Comparison of ENCODE assay signal across 9 cellular contexts in genomic region chr1:97918961-97919360, GRCh38. TPM values are rescaled to one million over a fixed set of nuclear protein-coding genes. Genes with fewer than 3 reads are reported as not detected.
DNase-seq lines count a peak whose midpoint lies in the region; ATAC-seq and TF ChIP-seq lines count a peak whose summit lies in the region.
"Had no signal": no experiment of that assay in that cellular context is flagged by ENCODE, and none has a peak within 500 bp of the region (broad histone marks: within the 10 kb centered on the region; RNA-seq: fewer than 3 reads in every experiment).

No MANE protein-coding gene starts in this region.

- H3K79me2 ChIP-seq in hepatocyte, result peaks cover 4% of the 10 kb centered on the region

- H3K9ac ChIP-seq in subcutaneous abdominal adipose tissue (ENCODE audit: low read length in 5 of 5), result peak overlapping the region in 2 of 5 donors; percentile 85 to 96

- H3K9me3 Mint-ChIP-seq in activated CD4-positive, alpha-beta T cell treated with anti-CD3 and anti-CD28 coated beads for 36 hours (ENCODE audit: low read depth), result no peaks in the 10 kb centered on the region

- H3K4me3 ChIP-seq in hepatocyte (no peak overlapping the region), subcutaneous abdominal adipose tissue (ENCODE audit: low read depth in 1 of 5, low read length in 5 of 5) (peak overlapping the region; percentile 81 to 99 (median 93))

- no peak for DNase-seq in activated CD4-positive, alpha-beta T cell treated with anti-CD3 and anti-CD28 coated beads for 36 hours
- DNase-seq in activated CD4-positive, alpha-beta T cell treated with anti-CD3 and anti-CD28 coated beads for 1 hour, result no peak
- DNase-seq in hepatocyte (ENCODE audit: low spot score) (no peak), NOMO-1 treated with DMSO at 0.1 percent for 48 hours (lab: John Stamatoyannopoulos, UW; ENCODE audit: unreplicated experiment) (no peak), cerebellar nuclear complex (lab: John Stamatoyannopoulos, UW) (no peak), NCI-H345 treated with DMSO at 0.1 percent for 48 hours (lab: John Stamatoyannopoulos, UW; ENCODE audit: unreplicated experiment) (no peak)
- DNase-seq: transverse colon had no signal

- H3K27ac ChIP-seq in VCaP (peak overlapping the region; percentile 78; the same call in 1 of the 2 replicates), hepatocyte (no peak overlapping the region), subcutaneous abdominal adipose tissue (ENCODE audit: low read depth, low read length) (peak overlapping the region; percentile 97)

- peak overlapping the region; percentile 87 for H3K4me2 ChIP-seq in hepatocyte

- H3K4me1 ChIP-seq in hepatocyte (ENCODE audit: insufficient read depth), result no peaks in the 10 kb centered on the region
- H3K4me1 ChIP-seq in subcutaneous abdominal adipose tissue (ENCODE audit: control insufficient read depth in 5 of 5, insufficient read depth in 5 of 5, low read length in 5 of 5), result peaks cover 0 to 39% (median 29%) of the 10 kb centered on the region in 5 donors

- H3K36me3 Mint-ChIP-seq in activated CD4-positive, alpha-beta T cell treated with anti-CD3 and anti-CD28 coated beads for 36 hours (ENCODE audit: low read depth), result no peaks in the 10 kb centered on the region

- 72% methylated on average over 1 of the region's 1 CpG for WGBS in hepatocyte (ENCODE audit: low lambda C conversion rate, missing lambda C conversion rate)

- H3K9me3 ChIP-seq in hepatocyte (ENCODE audit: low read depth) (no peaks in the 10 kb centered on the region), subcutaneous abdominal adipose tissue (ENCODE audit: control insufficient read depth in 5 of 5, low read length in 5 of 5) (no peaks in the 10 kb centered on the region)
- H3K9me3 ChIP-seq: transverse colon had no signal

- TF ChIP-seq CTCF in VCaP (conservative IDR thresholded peaks at IDR 0.05) (no peak), hepatocyte (IDR thresholded peaks at IDR 0.05; ENCODE audit: poor library complexity) (no peak)

- peak overlapping the region; percentile 87 for H3K4me3 Mint-ChIP-seq in activated CD4-positive, alpha-beta T cell treated with anti-CD3 and anti-CD28 coated beads for 36 hours

- no peak for ATAC-seq in activated CD4-positive, alpha-beta T cell treated with anti-CD3 and anti-CD28 coated beads for 36 hours

- H4K20me1 ChIP-seq in hepatocyte (ENCODE audit: insufficient read depth, poor library complexity, severe bottlenecking), result no peaks in the 10 kb centered on the region

- CTCF ChIA-PET in activated CD4-positive, alpha-beta T cell treated with anti-CD3 and anti-CD28 coated beads for 36 hours (lab: Charles Lee), result interaction anchor here (0.8 to 2.5 kb wide), 6 partner anchors 9 to 135 kb away, joined by 3 to 8 read pairs (median 6); no protein-coding TSS in a partner anchor

- H2AFZ ChIP-seq in hepatocyte, result no peak overlapping the region

- peak overlapping the region; percentile 63 for H3K27ac Mint-ChIP-seq in activated CD4-positive, alpha-beta T cell treated with anti-CD3 and anti-CD28 coated beads for 36 hours

- intact Hi-C loops in activated CD4-positive, alpha-beta T cell treated with anti-CD3 and anti-CD28 coated beads for 36 hours (cut with DNase I, micrococcal nuclease), result no loop called here

- H3K27me3 Mint-ChIP-seq in activated CD4-positive, alpha-beta T cell treated with anti-CD3 and anti-CD28 coated beads for 36 hours, result no peaks in the 10 kb centered on the region

- no peaks in the 10 kb centered on the region for H3K9me2 ChIP-seq in hepatocyte (replicated peaks; ENCODE audit: insufficient read depth)

- H3K4me1 Mint-ChIP-seq in activated CD4-positive, alpha-beta T cell treated with anti-CD3 and anti-CD28 coated beads for 36 hours, result peaks cover 54% of the 10 kb centered on the region

- no peaks in the 10 kb centered on the region for H3K36me3 ChIP-seq in hepatocyte (replicated peaks; ENCODE audit: insufficient read depth, low read depth)
- H3K36me3 ChIP-seq in subcutaneous abdominal adipose tissue (ENCODE audit: control insufficient read depth in 5 of 5, insufficient read depth in 5 of 5, low read length in 5 of 5), result no peaks in the 10 kb centered on the region
- H3K36me3 ChIP-seq: transverse colon had no signal

- POLR2A ChIA-PET in activated CD4-positive, alpha-beta T cell treated with anti-CD3 and anti-CD28 coated beads for 36 hours (lab: Charles Lee), result no interaction called here

- H3K27me3 ChIP-seq in hepatocyte (peaks cover 4% of the 10 kb centered on the region), subcutaneous abdominal adipose tissue (ENCODE audit: control insufficient read depth in 5 of 5, insufficient read depth in 4 of 5, low read length in 5 of 5) (no peaks in the 10 kb centered on the region)
- H3K27me3 ChIP-seq: transverse colon had no signal

RNA-seq across cellular contexts. Expression of gene DPYD, which starts 1.9 kb away (rescaled TPM):
- 1 to 10 TPM; 6.8 to 7.1 TPM for total RNA-seq in activated CD4-positive, alpha-beta T cell treated with anti-CD3 and anti-CD28 coated beads for 36 hours
- 18.8 and 21.8 TPM in 2 replicates for total RNA-seq in hepatocyte
- 5.2 and 7.5 TPM in 2 replicates for polyA plus RNA-seq in hepatocyte
